8 cellular contexts compared by ENCODE assay signal in genomic region chr4:139453041-139453370, GRCh38. TPM values are rescaled to one million over a fixed set of nuclear protein-coding genes. Genes with fewer than 3 reads are reported as not detected.
DNase-seq lines count a peak whose midpoint lies in the region; ATAC-seq and TF ChIP-seq lines count a peak whose summit lies in the region.

No MANE protein-coding gene starts in this region.

- H3K27me3 Mint-ChIP-seq in type B pancreatic cell, result no peaks in the 10 kb centered on the region

- peak overlapping the region; percentile 93 for H3K4me3 ChIP-seq in cardiac muscle cell
- H3K4me3 ChIP-seq in dorsolateral prefrontal cortex, result peak overlapping the region; percentile 62 to 97 (median 88)
- peak overlapping the region; percentile 65 for H3K4me3 ChIP-seq in mucosa of descending colon

- no peaks in the 10 kb centered on the region for H3K27me3 ChIP-seq in cardiac muscle cell
- H3K27me3 ChIP-seq in dorsolateral prefrontal cortex, result no peaks in the 10 kb centered on the region

- H3K9me3 Mint-ChIP-seq in type B pancreatic cell, result no peaks in the 10 kb centered on the region

- DNase-seq in cardiac muscle cell (ENCODE audit: low read depth in 1 of 2, low spot score in 1 of 2) (no peak), Right ventricle myocardium inferior (ENCODE audit: missing footprints) (no peak), MV-4-11 (lab: John Stamatoyannopoulos, UW) (peak; percentile 75), T-helper 2 cell (peak in 4 of 5 experiments; percentile 35 to 93 (median 70)), dorsolateral prefrontal cortex (no peak), mucosa of descending colon (peak in 1 of 3 donors; percentile 79), type B pancreatic cell (ENCODE audit: extremely low spot score, unreplicated experiment) (no peak)

- H3K4me3 Mint-ChIP-seq in type B pancreatic cell, result peak overlapping the region; percentile 98

- H3K27ac ChIP-seq in cardiac muscle cell (peak overlapping the region; percentile 95), dorsolateral prefrontal cortex (peak overlapping the region; percentile 69 to 99 (median 92))

- peak overlapping the region; percentile 99 for H3K27ac Mint-ChIP-seq in type B pancreatic cell

- TF ChIP-seq CTCF in cardiac muscle cell (IDR thresholded peaks at IDR 0.05; ENCODE audit: low read depth, low read length) (peak; percentile 33), dorsolateral prefrontal cortex (IDR thresholded peaks at IDR 0.05 in 54 of 56, conservative IDR thresholded peaks at IDR 0.05 in 2 of 56; ENCODE audit: low read depth in 1 of 56, partially characterized antibody in 56 of 56) (peak in 9 of 56 donors; percentile 5 to 34 (median 11)), mucosa of descending colon (IDR thresholded peaks at IDR 0.05) (peak; percentile 11), type B pancreatic cell (conservative IDR thresholded peaks at IDR 0.05) (peak; percentile 66)

- ATAC-seq in Right ventricle myocardium inferior (no peak), HG02623 (IDR thresholded peaks at IDR 0.05; ENCODE audit: unreplicated experiment) (peak; percentile 34), mucosa of descending colon (peak; percentile 67)

- H3K4me1 Mint-ChIP-seq in type B pancreatic cell (ENCODE audit: unreplicated experiment), result peaks cover 48% of the 10 kb centered on the region

- H3K36me3 Mint-ChIP-seq in type B pancreatic cell, result peaks cover 18% of the 10 kb centered on the region

- intact Hi-C loops in Right ventricle myocardium inferior (cut with DNase I), result loop anchor here (5.0 kb wide), 2 partner anchors 36 to 104 kb away; partner anchors contain the start of gene SETD7
- intact Hi-C loops in dorsolateral prefrontal cortex (cut with DNase I), result loop anchor here (5.0 kb wide), 2 partner anchors 151 to 276 kb away; partner anchors contain the start of genes ELF2 (in 2 of the 2), NAA15 (in 1 of the 2) and NDUFC1 (in 1 of the 2)
- intact Hi-C loops in mucosa of descending colon (cut with DNase I, micrococcal nuclease), result no loop called here

- H3K4me1 ChIP-seq in cardiac muscle cell (ENCODE audit: low read depth) (peaks cover 14% of the 10 kb centered on the region), mucosa of descending colon (ENCODE audit: low read depth) (peaks cover 21% of the 10 kb centered on the region)

- H3K36me3 ChIP-seq in cardiac muscle cell, result no peaks in the 10 kb centered on the region
- H3K36me3 ChIP-seq in mucosa of descending colon (ENCODE audit: low read depth), result no peaks in the 10 kb centered on the region

- no peaks in the 10 kb centered on the region for H3K9me3 ChIP-seq in cardiac muscle cell (ENCODE audit: low read depth)
- H3K9me3 ChIP-seq in mucosa of descending colon, result no peaks in the 10 kb centered on the region

RNA-seq across cellular contexts. Expression of gene RAB33B, which starts 0.9 kb away (rescaled TPM):
- total RNA-seq in cardiac muscle cell, result 6.6 and 8.8 TPM in 2 replicates
- polyA plus RNA-seq in cardiac muscle cell, result 8.4 and 10.4 TPM in 2 replicates
- total RNA-seq in Right ventricle myocardium inferior, result 6.4 TPM
- 10 to 100 TPM in 5 of 120 experiments, 1 to 10 TPM in 115; 4.8 to 11.6 (median 8.2) TPM for total RNA-seq in dorsolateral prefrontal cortex
- total RNA-seq in mucosa of descending colon, result 10 to 100 TPM in 1 of 3 donors, 1 to 10 TPM in 2; 4.5 to 10.0 (median 5.4) TPM
- total RNA-seq in type B pancreatic cell (ENCODE audit: low replicate concordance), result 7.8 and 9.0 TPM in 2 replicates

Comparison
In these comparisons a context has a peak if more than half of its experiments do, and no peak if none do; other contexts are left out.
1. DNase-seq: peak in MV-4-11 (single experiment) and T-helper 2 cell (4 of 5); none in cardiac muscle cell (0 of 2), Right ventricle myocardium inferior (single experiment), dorsolateral prefrontal cortex (0 of 10) and type B pancreatic cell (single experiment).
2. intact Hi-C loops: an anchor here in Right ventricle myocardium inferior (5.0 kb wide) and dorsolateral prefrontal cortex (5.0 kb wide); none called in mucosa of descending colon.
3. Peak in every context shown above with its lines, with median percentiles within 50 percentile points of each other: H3K4me3 ChIP-seq.